Comparison of ENCODE assay signal across 13 cellular contexts in the genomic region with DNA sequence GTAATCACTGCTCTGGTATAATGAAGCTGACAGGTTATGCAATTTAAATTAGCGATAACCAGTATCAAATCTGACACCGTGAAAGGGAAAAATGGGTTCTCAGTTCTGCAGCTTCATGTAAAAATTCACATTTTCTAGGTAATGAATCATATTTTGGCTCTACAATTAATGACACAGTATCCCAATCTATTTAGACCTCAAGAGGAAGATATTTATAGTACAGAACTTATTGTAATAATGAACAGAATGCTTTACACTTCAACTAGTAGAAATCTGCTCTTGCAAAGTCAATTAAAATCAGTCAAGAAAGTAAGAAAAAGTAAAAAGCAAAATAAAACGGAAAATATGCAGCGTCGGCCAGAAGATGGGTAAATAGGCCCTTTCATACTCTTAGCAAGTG.
"Had no signal": no experiment of that assay in that cellular context is flagged by ENCODE, and none has a peak within 500 bp of the region (broad histone marks: within the 10 kb centered on the region; RNA-seq: fewer than 3 reads in every experiment).

No MANE protein-coding gene starts in this region.

- DNase-seq: activated B cell treated with CpG ODN at 0.5 μM for 24 hours; activated CD4-positive, alpha-beta T cell treated with anti-CD3 and anti-CD28 coated beads, Interleukin-2, amount 10 ng/mL, durations not matched to agents 24 days and 14 days; activated CD8-positive, alpha-beta memory T cell treated with anti-CD3 and anti-CD28 coated beads, Interleukin-2, amount 50 U/mL, for 48 hours; activated CD8-positive, alpha-beta T cell treated with anti-CD3 and anti-CD28 coated beads, Interleukin-2, amount 10 ng/mL, durations not matched to agents 7 days and 5 days; activated naive CD4-positive, alpha-beta T cell treated with Interleukin-2 at 50 U/mL for 16 hours; islet precursor cell; mammary epithelial cell; stimulated activated naive CD4-positive, alpha-beta T cell; substantia nigra; transverse colon had no signal

- ATAC-seq: activated CD8-positive, alpha-beta T cell treated with anti-CD3 and anti-CD28 coated beads, Interleukin-2, amount 10 ng/mL, durations not matched to agents 7 days and 5 days had no signal

- FAIRE-seq: TTC549 had no signal

- H3K27ac ChIP-seq: vagina had no signal

- H3K27me3 ChIP-seq: transverse colon, vagina had no signal

- H3K9me3 ChIP-seq: transverse colon, vagina had no signal

- H3K4me3 ChIP-seq: transverse colon, vagina had no signal

- H3K27ac Mint-ChIP-seq: activated B cell treated with CpG ODN at 0.5 μM for 24 hours; activated CD4-positive, alpha-beta T cell treated with anti-CD3 and anti-CD28 coated beads, Interleukin-2, amount 10 ng/mL, durations not matched to agents 24 days and 14 days; activated CD8-positive, alpha-beta T cell treated with anti-CD3 and anti-CD28 coated beads, Interleukin-2, amount 10 ng/mL, durations not matched to agents 7 days and 5 days; activated T-helper 1 cell treated with anti-CD3 and anti-CD28 coated beads, Interleukin-12 subunit alpha, Interleukin-12 subunit beta, Interleukin-2, Interleukin-4 antibody, amounts not matched to agents 30 ng/mL and 10 ng/mL and 1 ng/mL, durations not matched to agents 14 hours and 24 hours and 36 hours had no signal

- H3K4me3 Mint-ChIP-seq: activated B cell treated with CpG ODN at 0.5 μM for 24 hours; activated CD4-positive, alpha-beta T cell treated with anti-CD3 and anti-CD28 coated beads, Interleukin-2, amount 10 ng/mL, durations not matched to agents 24 days and 14 days; activated CD8-positive, alpha-beta T cell treated with anti-CD3 and anti-CD28 coated beads, Interleukin-2, amount 10 ng/mL, durations not matched to agents 7 days and 5 days; activated T-helper 1 cell treated with anti-CD3 and anti-CD28 coated beads, Interleukin-12 subunit alpha, Interleukin-12 subunit beta, Interleukin-2, Interleukin-4 antibody, amounts not matched to agents 30 ng/mL and 10 ng/mL and 1 ng/mL, durations not matched to agents 14 hours and 24 hours and 36 hours had no signal

- H3K9me3 Mint-ChIP-seq: activated B cell treated with CpG ODN at 0.5 μM for 24 hours; activated T-helper 1 cell treated with anti-CD3 and anti-CD28 coated beads, Interleukin-12 subunit alpha, Interleukin-12 subunit beta, Interleukin-2, Interleukin-4 antibody, amounts not matched to agents 30 ng/mL and 10 ng/mL and 1 ng/mL, durations not matched to agents 14 hours and 24 hours and 36 hours had no signal

- H3K27me3 Mint-ChIP-seq: activated B cell treated with CpG ODN at 0.5 μM for 24 hours; activated CD4-positive, alpha-beta T cell treated with anti-CD3 and anti-CD28 coated beads, Interleukin-2, amount 10 ng/mL, durations not matched to agents 24 days and 14 days had no signal
